18 cellular contexts compared by ENCODE assay signal in genomic region chr18:61953161-61953560, GRCh38.
DNase-seq lines count a peak whose midpoint lies in the region; ATAC-seq and TF ChIP-seq lines count a peak whose summit lies in the region.
"Had no signal": no experiment of that assay in that cellular context is flagged by ENCODE, and none has a peak within 500 bp of the region (broad histone marks: within the 10 kb centered on the region; RNA-seq: fewer than 3 reads in every experiment).

No MANE protein-coding gene starts in this region.

- no peak for ATAC-seq in GM21526 (IDR thresholded peaks at IDR 0.05; ENCODE audit: low FRiP score, unreplicated experiment)
- ATAC-seq: CD8-positive, alpha-beta T cell; naive thymus-derived CD4-positive, alpha-beta T cell; Panc1 had no signal

- H3K27me3 ChIP-seq in SJSA1 (replicated peaks) (no peaks in the 10 kb centered on the region), neuronal stem cell (ENCODE audit: control insufficient read depth in 3 of 3, insufficient read depth in 3 of 3, low read depth in 1 of 3, low read length in 3 of 3) (no peaks in the 10 kb centered on the region)
- H3K27me3 ChIP-seq: tibial artery had no signal

- H4K8ac ChIP-seq in neuronal stem cell (ENCODE audit: low read depth, low read length), result no peak overlapping the region

- no peak overlapping the region for H4K91ac ChIP-seq in neuronal stem cell (ENCODE audit: low read depth, low read length, poor library complexity)

- H3K27ac ChIP-seq in SJSA1 (peak overlapping the region; percentile 97), neuronal stem cell (replicated peaks; ENCODE audit: low read length) (no peak overlapping the region)
- H3K27ac ChIP-seq: KMS-11, tibial artery had no signal

- H3K79me1 ChIP-seq in neuronal stem cell (ENCODE audit: low read depth, low read length), result no peaks in the 10 kb centered on the region

- no CpG with 5 or more reads among the region's 5 CpGs for WGBS in neuronal stem cell (ENCODE audit: extremely low coverage in 2 of 2, insufficient read length in 2 of 2, insufficient replicate concordance in 1 of 2), 2 donors

- H3K18ac ChIP-seq in neuronal stem cell (ENCODE audit: low read length), result peak overlapping the region; percentile 8

- no peak overlapping the region for H3K4me2 ChIP-seq in neuronal stem cell (ENCODE audit: insufficient read depth, low read length, poor library complexity, severe bottlenecking)
- H3K4me2 ChIP-seq: KMS-11 had no signal

- H3K4me3 ChIP-seq in SJSA1, result no peak overlapping the region
- H3K4me3 ChIP-seq in choroid plexus epithelial cell (ENCODE audit: low read depth, low read length), result no peak overlapping the region
- no peak overlapping the region for H3K4me3 ChIP-seq in neuronal stem cell (ENCODE audit: low read length in 2 of 2)
- H3K4me3 ChIP-seq: tibial artery had no signal

- H3K4ac ChIP-seq in neuronal stem cell (ENCODE audit: low read length), result no peak overlapping the region

- H2AFZ ChIP-seq in neuronal stem cell (ENCODE audit: low read length), result no peak overlapping the region

- H3K9ac ChIP-seq in neuronal stem cell (ENCODE audit: low read depth, low read length, poor library complexity), result no peak overlapping the region
- H3K9ac ChIP-seq: KMS-11 had no signal

- no peak overlapping the region for H2BK12ac ChIP-seq in neuronal stem cell (ENCODE audit: low read length)

- H2BK5ac ChIP-seq in neuronal stem cell (ENCODE audit: low read length), result no peak overlapping the region

- H3K23ac ChIP-seq in neuronal stem cell (ENCODE audit: low read depth, low read length, poor library complexity), result no peak overlapping the region

- no peak overlapping the region for H3K14ac ChIP-seq in neuronal stem cell (ENCODE audit: low read length)

- H3K36me3 ChIP-seq in SJSA1 (no peaks in the 10 kb centered on the region), neuronal stem cell (replicated peaks in 1 of 2; ENCODE audit: control insufficient read depth in 2 of 2, insufficient read depth in 2 of 2, low read length in 2 of 2) (no peaks in the 10 kb centered on the region)
- H3K36me3 ChIP-seq: tibial artery had no signal

- H3K4me1 ChIP-seq in SJSA1 (replicated peaks) (peaks cover 69% of the 10 kb centered on the region), neuronal stem cell (ENCODE audit: control insufficient read depth in 2 of 2, insufficient read depth in 1 of 2, low read depth in 1 of 2, low read length in 2 of 2) (peaks cover 18 to 19% of the 10 kb centered on the region in 2 donors)

- no peak overlapping the region for H2BK15ac ChIP-seq in neuronal stem cell (ENCODE audit: low read length)

- no peak overlapping the region for H2AK5ac ChIP-seq in neuronal stem cell (ENCODE audit: low read depth, low read length)

- H3K9me3 ChIP-seq in SJSA1 (replicated peaks), result no peaks in the 10 kb centered on the region
- peaks cover 0 to 9% of the 10 kb centered on the region in 2 donors for H3K9me3 ChIP-seq in neuronal stem cell (replicated peaks in 1 of 2; ENCODE audit: control insufficient read depth in 2 of 2, insufficient read depth in 1 of 2, low read depth in 1 of 2, low read length in 2 of 2)
- H3K9me3 ChIP-seq: tibial artery had no signal

- DNase-seq in ELR (ENCODE audit: low read depth) (peak; percentile 18), SJSA1 (ENCODE audit: low read depth in 1 of 2, low spot score in 2 of 2) (peak in 1 of 2 experiments; percentile 77), choroid plexus epithelial cell (ENCODE audit: low read depth) (peak; percentile 19), neuronal stem cell (ENCODE audit: low spot score) (no peak), HPDE6-E6E7 (ENCODE audit: extremely low spot score) (no peak), D341Med (ENCODE audit: low spot score) (no peak), NCI-H510A (lab: John Stamatoyannopoulos, UW) (no peak)
- DNase-seq: activated CD4-positive, CD25-positive, alpha-beta regulatory T cell; CD8-positive, alpha-beta T cell; naive thymus-derived CD4-positive, alpha-beta T cell; NCI-H1092 treated with DMSO at 0.1 percent for 48 hours; NCI-H2029 treated with DMSO at 0.1 percent for 48 hours; NCI-H446 treated with DMSO at 0.1 percent for 48 hours; stimulated activated naive CD4-positive, alpha-beta T cell; tibial artery had no signal

- H2BK120ac ChIP-seq in neuronal stem cell (ENCODE audit: low read depth, low read length), result no peak overlapping the region

- TF ChIP-seq CTCF in choroid plexus epithelial cell (conservative IDR thresholded peaks at IDR 0.05; ENCODE audit: low read depth, low read length), result no peak

Comparison
In these comparisons a context has a peak if more than half of its experiments do, and no peak if none do; other contexts are left out.
1. DNase-seq: peak in ELR (single experiment) and choroid plexus epithelial cell (single experiment); none in neuronal stem cell (single experiment), HPDE6-E6E7 (single experiment), D341Med (single experiment) and NCI-H510A (single experiment).